Comparison of ENCODE assay signal across 8 cellular contexts in genomic region chr2:227890495-227891079, GRCh38. TPM values are rescaled to one million over a fixed set of nuclear protein-coding genes. Genes with fewer than 3 reads are reported as not detected.
DNase-seq lines count a peak whose midpoint lies in the region; ATAC-seq and TF ChIP-seq lines count a peak whose summit lies in the region.

No MANE protein-coding gene starts in this region.

- CTCF ChIA-PET in activated B cell treated with CpG ODN at 0.5 μM for 24 hours (lab: Charles Lee), result interaction anchor here (0.6 to 2.2 kb wide), 7 partner anchors 9 to 1906 kb away, joined by 3 to 10 read pairs (median 4); no protein-coding TSS in a partner anchor

- ATAC-seq in Right ventricle myocardium inferior (peak; percentile 62), HG02678 (IDR thresholded peaks at IDR 0.05; ENCODE audit: unreplicated experiment) (peak; percentile 80), activated B cell treated with CpG ODN at 0.5 μM for 24 hours (ENCODE audit: low read depth) (no peak), Right ventricle myocardium superior (ENCODE audit: poor library complexity) (peak; percentile 78), sciatic nerve (peak; percentile 77)

- TF ChIP-seq CTCF in activated B cell treated with CpG ODN at 0.5 μM for 24 hours (IDR thresholded peaks at IDR 0.05), result peak; percentile 58

- no peaks in the 10 kb centered on the region for H3K9me3 Mint-ChIP-seq in activated B cell treated with CpG ODN at 0.5 μM for 24 hours

- no peaks in the 10 kb centered on the region for H3K4me1 Mint-ChIP-seq in activated B cell treated with CpG ODN at 0.5 μM for 24 hours

- peaks cover 5% of the 10 kb centered on the region for H3K27me3 Mint-ChIP-seq in activated B cell treated with CpG ODN at 0.5 μM for 24 hours

- POLR2A ChIA-PET in activated B cell treated with CpG ODN at 0.5 μM for 24 hours (lab: Charles Lee), result no interaction called here

- intact Hi-C loops in Right ventricle myocardium inferior (cut with DNase I), result loop anchor here (5.0 kb wide), 2 partner anchors 767 to 1382 kb away; partner anchors contain the start of gene PID1
- intact Hi-C loops in cardiac septum (cut with DNase I), result no loop called here
- intact Hi-C loops in activated B cell treated with CpG ODN at 0.5 μM for 24 hours (cut with micrococcal nuclease), result no loop called here
- intact Hi-C loops in Right ventricle myocardium superior (cut with DNase I), result no loop called here
- intact Hi-C loops in sciatic nerve (cut with DNase I), result no loop called here

- no peak overlapping the region for H3K4me3 Mint-ChIP-seq in activated B cell treated with CpG ODN at 0.5 μM for 24 hours

- DNase-seq in Right ventricle myocardium inferior (ENCODE audit: missing footprints) (no peak), cardiac septum (ENCODE audit: low spot score) (no peak), NCI-H1694 (lab: John Stamatoyannopoulos, UW) (peak; percentile 77), activated B cell treated with CpG ODN at 0.5 μM for 24 hours (no peak), Right ventricle myocardium superior (no peak), sciatic nerve (ENCODE audit: low spot score) (no peak), occipital lobe (lab: John Stamatoyannopoulos, UW) (no peak)

- no peak overlapping the region for H3K27ac Mint-ChIP-seq in activated B cell treated with CpG ODN at 0.5 μM for 24 hours

- no peaks in the 10 kb centered on the region for H3K36me3 Mint-ChIP-seq in activated B cell treated with CpG ODN at 0.5 μM for 24 hours (ENCODE audit: low read depth)

RNA-seq across cellular contexts. Expression of gene DAW1, which starts 19.2 kb away (rescaled TPM):
- total RNA-seq in Right ventricle myocardium inferior (not detected), cardiac septum (not detected), activated B cell treated with CpG ODN at 0.5 μM for 24 hours (not detected in 2 replicates), Right ventricle myocardium superior (0.13 TPM), sciatic nerve (not detected), occipital lobe (1.1 TPM)
